In the genomic region with DNA sequence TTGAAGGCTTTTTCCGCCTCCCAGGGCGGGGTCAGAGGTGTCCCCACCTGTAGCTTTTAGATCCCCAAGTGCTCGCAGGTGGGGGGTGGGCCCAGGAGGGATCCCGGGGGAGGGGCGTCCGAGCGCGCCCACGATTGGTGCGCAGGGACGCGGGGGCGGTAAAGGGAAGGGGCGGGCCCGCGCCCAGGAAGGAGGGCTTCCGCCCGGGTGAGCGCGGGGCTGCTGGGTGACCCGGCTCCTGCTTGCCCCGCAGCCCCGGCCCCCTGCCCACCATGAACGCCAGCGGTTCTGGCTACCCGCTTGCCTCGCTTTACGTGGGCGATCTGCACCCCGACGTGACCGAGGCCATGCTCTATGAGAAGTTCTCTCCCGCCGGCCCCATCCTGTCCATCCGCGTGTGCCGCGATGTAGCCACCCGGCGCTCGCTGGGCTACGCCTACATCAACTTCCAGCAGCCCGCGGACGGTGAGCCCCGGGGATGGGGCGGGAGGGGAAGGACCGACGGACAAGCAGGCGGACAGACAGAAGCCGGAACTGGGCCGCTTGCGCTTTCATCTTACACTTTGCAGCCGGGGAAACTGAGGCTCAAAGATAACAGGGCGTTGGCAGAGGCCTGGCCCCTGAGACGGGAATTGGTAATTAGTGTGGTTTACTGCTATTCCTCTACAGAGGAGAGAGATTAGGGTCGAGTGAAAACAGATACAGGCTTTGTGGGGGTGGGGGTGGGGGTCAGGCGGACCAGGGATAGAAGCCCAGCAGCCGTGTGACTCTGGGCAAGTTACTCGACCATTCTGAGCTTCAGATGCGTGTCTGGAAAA, we compare ENCODE assay signal across 8 cellular contexts. TPM values are rescaled to one million over a fixed set of nuclear protein-coding genes. Genes with fewer than 3 reads are reported as not detected.
DNase-seq lines count a peak whose midpoint lies in the region; ATAC-seq and TF ChIP-seq lines count a peak whose summit lies in the region.

TSS of gene PABPC1L (plus strand) at position 189 of the 818 bp plus-strand sequence. CDS start at position 273, 84 bp downstream.

- RAD21 ChIA-PET in HCT116 (lab: Charles Lee; ENCODE audit: low non-redundant PET in 1 of 2, low total read pairs in 2 of 2, uncharacterized antibody in 2 of 2, unreplicated experiment in 2 of 2): no interaction called here

- H3K27me3 ChIP-seq in HCT116 (ENCODE audit: insufficient read depth, low read length) (no peaks in the 10 kb centered on the region), ascending aorta (no peaks in the 10 kb centered on the region), sigmoid colon (no peaks in the 10 kb centered on the region)

- H3K79me2 ChIP-seq in HCT116 (ENCODE audit: insufficient read depth, low read length): peaks cover 21% of the 10 kb centered on the region

- peaks cover 12 to 17% of the 10 kb centered on the region in 2 experiments; a peak in 3 of 4 replicates for H3K4me1 ChIP-seq in HCT116 (ENCODE audit: control insufficient read depth in 1 of 2, insufficient read depth in 2 of 2, low read length in 2 of 2)
- peaks cover 5% of the 10 kb centered on the region in 2 donors for H3K4me1 ChIP-seq in ascending aorta
- peaks cover 0 to 17% (median 13%) of the 10 kb centered on the region in 4 donors for H3K4me1 ChIP-seq in sigmoid colon

- H3K9me3 ChIP-seq in HCT116 (ENCODE audit: control insufficient read depth in 1 of 2, insufficient read depth in 1 of 2, low read depth in 1 of 2, low read length in 2 of 2) (no peaks in the 10 kb centered on the region), ascending aorta (no peaks in the 10 kb centered on the region), sigmoid colon (no peaks in the 10 kb centered on the region)

- DNase-seq in GM10248 (ENCODE audit: extremely low spot score) (peak; percentile 95), HCT116 (ENCODE audit: low read depth, low spot score) (peak; percentile 49), NCI-H1092 (lab: John Stamatoyannopoulos, UW) (peak; percentile 25), ascending aorta (ENCODE audit: low spot score in 2 of 2) (peak in 1 of 2 donors; percentile 75), hypothalamus (lab: John Stamatoyannopoulos, UW) (peak in 34 of 51 donors; percentile 5 to 61 (median 32)), sigmoid colon (peak; percentile 72), cerebellar nuclear complex (lab: John Stamatoyannopoulos, UW) (no peak)

- H3K4me3 ChIP-seq in HCT116 (replicated peaks in 1 of 2; ENCODE audit: low read depth in 1 of 2, low read length in 2 of 2) (peak within 1 kb of the TSS; percentile 67 to 97), ascending aorta (peak within 1 kb of the TSS; percentile 68 to 73), sigmoid colon (peak within 1 kb of the TSS; percentile 26 to 72 (median 58))

- H3K4me2 ChIP-seq in HCT116 (ENCODE audit: low read length): peak within 1 kb of the TSS; percentile 93

- H3K27ac ChIP-seq in HCT116 (ENCODE audit: low read depth, low read length): peak within 1 kb of the TSS; percentile 61
- no peak within 1 kb of the TSS for H3K27ac ChIP-seq in ascending aorta
- peak within 1 kb of the TSS in 1 of 4 donors; percentile 11 for H3K27ac ChIP-seq in sigmoid colon

- TF ChIP-seq EP300 in sigmoid colon (IDR thresholded peaks at IDR 0.05): no peak

- POLR2A ChIA-PET in GM10248 (lab: Yijun Ruan, JAX) (interaction anchor here (0.6 kb wide), 1 partner anchor 158 kb away, joined by 6 read pairs; no protein-coding TSS in a partner anchor), HCT116 (lab: Charles Lee) (interaction anchor here (0.6 to 1.5 kb wide), 10 partner anchors 10 to 821 kb away, joined by 3 to 6 read pairs (median 4); partner anchors contain the start of gene YWHAB)

- no TSS peak for BruUV-seq in HCT116 (replicated peaks; lab: Mats Ljungman, UMichigan)

- no peak within 1 kb of the TSS for H2AFZ ChIP-seq in HCT116 (ENCODE audit: low read depth, low read length, poor library complexity, severe bottlenecking)

- ATAC-seq in HCT116: peak; percentile 91

- no peak for TF ChIP-seq POLR2A in HCT116 (IDR thresholded peaks at IDR 0.05; ENCODE audit: borderline replicate concordance, extremely low read depth, insufficient read depth, insufficient read length)
- no peak for TF ChIP-seq POLR2A in sigmoid colon (IDR thresholded peaks at IDR 0.05)

- H3K36me3 ChIP-seq in HCT116 (ENCODE audit: control insufficient read depth in 1 of 2, insufficient read depth in 2 of 2, low read length in 2 of 2) (peaks cover 42 to 44% of the 10 kb centered on the region in 2 experiments), ascending aorta (peaks cover 26 to 36% of the 10 kb centered on the region in 2 donors), sigmoid colon (peaks cover 15 to 34% (median 19%) of the 10 kb centered on the region in 4 donors)

- 2 to 3% methylated on average over 61 of the region's 61 CpGs for WGBS in sigmoid colon, 2 donors

- CTCF ChIA-PET in GM10248 (lab: Yijun Ruan, JAX): interaction anchor here (0.8 to 2.7 kb wide), 4 partner anchors 14 to 186 kb away, joined by 3 to 13 read pairs (median 3); no protein-coding TSS in a partner anchor
- CTCF ChIA-PET in HCT116 (lab: Charles Lee): interaction anchor here (0.6 to 1.5 kb wide), 4 partner anchors 14 to 163 kb away, joined by 3 to 5 read pairs (median 3); no protein-coding TSS in a partner anchor

- no peak for TF ChIP-seq CTCF in GM10248 (IDR thresholded peaks at IDR 0.05; ENCODE audit: control extremely low read depth, extremely low read depth, low read depth, missing control alignments)
- TF ChIP-seq CTCF in HCT116 (IDR thresholded peaks at IDR 0.05 in 2 of 3, conservative IDR thresholded peaks at IDR 0.05 in 1 of 3; ENCODE audit: borderline replicate concordance in 1 of 3, insufficient read depth in 1 of 3, low read depth in 2 of 3, low read length in 2 of 3): no peak
- no peak for TF ChIP-seq CTCF in ascending aorta (IDR thresholded peaks at IDR 0.05)
- no peak for TF ChIP-seq CTCF in sigmoid colon (IDR thresholded peaks at IDR 0.05)

- intact Hi-C loops in HCT116 (cut with micrococcal nuclease): no loop called here
- intact Hi-C loops in T-helper 2 cell treated with Interferon-gamma antibody and Interleukin-4, amounts not matched to agents 100 ng/mL and 5 ng/mL, for 36 hours (cut with micrococcal nuclease): loop anchor here (1.0 to 5.0 kb wide), 3 partner anchors 25 to 187 kb away; partner anchors contain the start of genes STK4 and YWHAB
- intact Hi-C loops in ascending aorta (cut with DNase I): no loop called here
- intact Hi-C loops in sigmoid colon (cut with DNase I): no loop called here

- TF ChIP-seq RAD21 in HCT116 (IDR thresholded peaks at IDR 0.05; ENCODE audit: low read depth): no peak

- peak within 1 kb of the TSS; percentile 77 for H3K9ac ChIP-seq in HCT116 (ENCODE audit: low read length)

- no peaks in the 10 kb centered on the region for H3K9me2 ChIP-seq in HCT116 (ENCODE audit: insufficient read depth)

- no peaks in the 10 kb centered on the region for H4K20me1 ChIP-seq in HCT116 (ENCODE audit: insufficient read depth)

TF ChIP-seq in HCT116, 20 proteins besides CTCF, POLR2A, EP300 and RAD21:
- TF ChIP-seq TCF7L2 (IDR thresholded peaks at IDR 0.05; ENCODE audit: borderline replicate concordance, extremely low read depth, insufficient read depth, insufficient read length) (no peak), JUND (IDR thresholded peaks at IDR 0.05) (no peak), ZFX (IDR thresholded peaks at IDR 0.05) (peak; percentile 44), EGR1 (IDR thresholded peaks at IDR 0.05; ENCODE audit: low read depth) (peak; percentile 98), MAX (IDR thresholded peaks at IDR 0.05) (peak; percentile 58; the same call in 1 of the 2 replicates), SIN3A (IDR thresholded peaks at IDR 0.05; ENCODE audit: low read depth) (peak; percentile 78; the same call in 1 of the 2 replicates), SP1 (IDR thresholded peaks at IDR 0.05; ENCODE audit: low read depth) (peak; percentile 37; the same call in 1 of the 2 replicates), POLR2AphosphoS5 (IDR thresholded peaks at IDR 0.05; ENCODE audit: low read depth, low read length) (peak; percentile 89)
- TF ChIP-seq, protein P1, sequence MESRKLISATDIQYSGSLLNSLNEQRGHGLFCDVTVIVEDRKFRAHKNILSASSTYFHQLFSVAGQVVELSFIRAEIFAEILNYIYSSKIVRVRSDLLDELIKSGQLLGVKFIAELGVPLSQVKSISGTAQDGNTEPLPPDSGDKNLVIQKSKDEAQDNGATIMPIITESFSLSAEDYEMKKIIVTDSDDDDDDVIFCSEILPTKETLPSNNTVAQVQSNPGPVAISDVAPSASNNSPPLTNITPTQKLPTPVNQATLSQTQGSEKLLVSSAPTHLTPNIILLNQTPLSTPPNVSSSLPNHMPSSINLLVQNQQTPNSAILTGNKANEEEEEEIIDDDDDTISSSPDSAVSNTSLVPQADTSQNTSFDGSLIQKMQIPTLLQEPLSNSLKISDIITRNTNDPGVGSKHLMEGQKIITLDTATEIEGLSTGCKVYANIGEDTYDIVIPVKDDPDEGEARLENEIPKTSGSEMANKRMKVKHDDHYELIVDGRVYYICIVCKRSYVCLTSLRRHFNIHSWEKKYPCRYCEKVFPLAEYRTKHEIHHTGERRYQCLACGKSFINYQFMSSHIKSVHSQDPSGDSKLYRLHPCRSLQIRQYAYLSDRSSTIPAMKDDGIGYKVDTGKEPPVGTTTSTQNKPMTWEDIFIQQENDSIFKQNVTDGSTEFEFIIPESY (IDR thresholded peaks at IDR 0.05; ENCODE audit: extremely low read depth, insufficient replicate concordance, low read length): no peak

RNA-seq across cellular contexts. Expression of gene PABPC1L, which starts in this region (rescaled TPM):
- total RNA-seq in HCT116 (2021; ENCODE audit: unreplicated experiment) (127 TPM), ascending aorta (22.9 TPM), sigmoid colon (10 to 100 TPM in 1 of 4 donors, 1 to 10 TPM in 3; 1.1 to 18.3 (median 6.4) TPM)
- 140 and 170 TPM in 2 replicates for polyA plus RNA-seq in HCT116 (2012)
- 54.7 and 55.7 TPM in 2 replicates for total RNA-seq in T-helper 2 cell treated with Interferon-gamma antibody and Interleukin-4, amounts not matched to agents 100 ng/mL and 5 ng/mL, for 36 hours
- polyA plus RNA-seq in sigmoid colon: 10 to 100 TPM in 1 of 3 donors, 1 to 10 TPM in 2; 1.8 to 22.9 (median 4.4) TPM

Comparison
In these comparisons a context has a peak if more than half of its experiments do, and no peak if none do; other contexts are left out.
1. DNase-seq: peak in GM10248 (single experiment), HCT116 (single experiment), NCI-H1092 (single experiment), hypothalamus (34 of 51) and sigmoid colon (single experiment); none in cerebellar nuclear complex (0 of 2).
2. Peak in every context shown above with its lines, with median percentiles within 50 percentile points of each other: H3K4me3 ChIP-seq.